ENCODE assay signal across 32 cellular contexts in the genomic region with DNA sequence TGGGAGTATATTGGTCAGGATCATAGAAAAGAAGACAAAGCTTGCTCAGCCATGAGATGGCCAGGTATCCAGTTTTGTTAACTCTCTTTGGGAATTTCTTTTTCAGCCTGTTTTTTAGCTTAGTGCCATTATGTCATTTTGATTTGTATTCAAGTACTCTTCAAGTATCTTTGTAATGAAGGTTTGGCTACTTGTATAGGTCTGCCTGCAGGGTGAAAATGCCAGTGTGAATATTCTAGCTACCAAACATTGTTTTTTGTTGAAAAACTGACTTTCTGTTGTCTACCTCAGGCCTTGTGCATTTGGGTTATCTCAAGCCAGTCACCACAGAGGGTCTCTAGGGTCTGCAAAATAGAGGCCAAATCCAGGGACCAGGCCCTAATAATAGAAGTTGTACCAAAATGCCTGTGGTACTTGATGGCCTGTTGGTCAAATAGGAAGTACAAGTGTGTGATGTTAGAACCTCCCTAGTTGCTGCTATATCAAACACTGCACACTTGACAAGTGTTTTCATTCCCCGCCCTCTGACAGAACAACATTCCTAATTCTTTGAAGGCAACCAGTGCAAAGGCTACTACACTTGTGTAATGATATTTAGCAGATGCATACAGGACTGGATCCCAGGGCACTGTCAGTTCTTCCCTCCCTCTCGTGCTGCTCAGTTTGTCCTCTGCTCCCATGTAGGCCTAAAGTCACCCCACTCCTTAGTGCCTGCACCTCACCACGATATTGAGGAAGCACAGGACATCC.
"Had no signal": no experiment of that assay in that cellular context is flagged by ENCODE, and none has a peak within 500 bp of the region (broad histone marks: within the 10 kb centered on the region; RNA-seq: fewer than 3 reads in every experiment).

No MANE protein-coding gene starts in this region.

- H3K27me3 Mint-ChIP-seq: activated CD4-positive, alpha-beta memory T cell treated with anti-CD3 and anti-CD28 coated beads for 36 hours; activated naive CD8-positive, alpha-beta T cell treated with anti-CD3 and anti-CD28 coated beads for 36 hours; naive B cell; stimulated activated naive B cell treated with anti-CD40 and anti-IgM and Interleukin-4, amounts not matched to agents 10 μg/mL and 1 μg/mL and 100 μg/mL, for 72 hours had no signal

- H2AFZ ChIP-seq: hepatocyte had no signal

- H3K27ac Mint-ChIP-seq: activated CD4-positive, alpha-beta memory T cell treated with anti-CD3 and anti-CD28 coated beads for 36 hours; activated CD4-positive, alpha-beta T cell treated with anti-CD3 and anti-CD28 coated beads, Interleukin-2, amount 10 ng/mL, durations not matched to agents 24 days and 14 days; activated naive CD4-positive, alpha-beta T cell treated with anti-CD3 and anti-CD28 coated beads for 36 hours; activated naive CD8-positive, alpha-beta T cell treated with anti-CD3 and anti-CD28 coated beads for 36 hours; activated T-helper 1 cell treated with anti-CD3 and anti-CD28 coated beads, Interleukin-12 subunit alpha, Interleukin-12 subunit beta, Interleukin-2, Interleukin-4 antibody, amounts not matched to agents 30 ng/mL and 10 ng/mL and 1 ng/mL, durations not matched to agents 14 hours and 24 hours and 36 hours; stimulated activated naive B cell treated with anti-CD40 and anti-IgM and Interleukin-4, amounts not matched to agents 10 μg/mL and 1 μg/mL and 100 μg/mL, for 72 hours; T-helper 1 cell treated with Interleukin-12 subunit alpha and Interleukin-12 subunit beta and Interleukin-4 antibody, amounts not matched to agents 30 μg/mL and 1 μg/mL, for 36 hours had no signal

- H3K27me3 ChIP-seq: adrenal gland, body of pancreas, dorsolateral prefrontal cortex, hepatocyte, ovary, stomach, suprapubic skin, tibial artery, vagina had no signal

- H3K36me3 ChIP-seq: ovary, prostate gland had no signal

- H3K4me2 ChIP-seq: hepatocyte had no signal

- H3K4me1 ChIP-seq: adrenal gland, body of pancreas, stomach, suprapubic skin, tibial artery, vagina had no signal

- H3K9me3 ChIP-seq: adrenal gland, ovary, prostate gland had no signal

- H3K27ac ChIP-seq: adrenal gland, body of pancreas, coronary artery, dorsolateral prefrontal cortex, hepatocyte, ovary, prostate gland, stomach, suprapubic skin, tibial artery, vagina had no signal

- H3K4me3 ChIP-seq: adrenal gland, body of pancreas, coronary artery, dorsolateral prefrontal cortex, hepatocyte, ovary, prostate gland, stomach, suprapubic skin, tibial artery, vagina had no signal

- ATAC-seq: body of pancreas; stimulated activated naive B cell treated with anti-CD40 and anti-IgM and Interleukin-4, amounts not matched to agents 10 μg/mL and 1 μg/mL and 100 μg/mL, for 72 hours had no signal

- FAIRE-seq: frontal cortex, keratinocyte had no signal

- H3K4me1 Mint-ChIP-seq: activated CD4-positive, alpha-beta T cell treated with anti-CD3 and anti-CD28 coated beads, Interleukin-2, amount 10 ng/mL, durations not matched to agents 24 days and 14 days; activated naive CD8-positive, alpha-beta T cell treated with anti-CD3 and anti-CD28 coated beads for 36 hours; stimulated activated naive B cell treated with anti-CD40 and anti-IgM and Interleukin-4, amounts not matched to agents 10 μg/mL and 1 μg/mL and 100 μg/mL, for 72 hours had no signal

- DNase-seq: activated CD4-positive, alpha-beta memory T cell treated with anti-CD3 and anti-CD28 coated beads for 36 hours; activated CD4-positive, alpha-beta T cell treated with anti-CD3 and anti-CD28 coated beads, Interleukin-2, amount 10 ng/mL, durations not matched to agents 24 days and 14 days; activated CD4-positive, CD25-positive, alpha-beta regulatory T cell treated with anti-CD3 and anti-CD28 coated beads, Interleukin-2, amount 50 U/mL, for 72 hours; activated CD8-positive, alpha-beta memory T cell treated with anti-CD3 and anti-CD28 coated beads, Interleukin-2, amount 50 U/mL, for 4 hours; activated effector memory CD4-positive, alpha-beta T cell treated with anti-CD3 and anti-CD28 coated beads, Interleukin-2, amount 50 U/mL, for 16 hours; activated naive CD4-positive, alpha-beta T cell treated with anti-CD3 and anti-CD28 coated beads for 36 hours; activated naive CD8-positive, alpha-beta T cell treated with anti-CD3 and anti-CD28 coated beads for 36 hours; activated T-cell treated with anti-CD3 and anti-CD28 coated beads, Interleukin-2, amount 50 U/mL, for 1 hour; adrenal gland; aorta; body of pancreas; dorsolateral prefrontal cortex; effector memory CD4-positive, alpha-beta T cell; naive B cell; ovary; retina; stimulated activated CD4-positive, alpha-beta T cell treated with anti-CD3 and anti-CD28 coated beads, Interleukin-15, amount 100 ng/mL, for 24 hours; stimulated activated CD4-positive, alpha-beta T cell treated with anti-CD3 and anti-CD28 coated beads, Interleukin-2, amount 100 ng/mL, for 24 hours; stimulated activated naive B cell treated with anti-CD40 and anti-IgM and Interleukin-4, amounts not matched to agents 10 μg/mL and 1 μg/mL and 100 μg/mL, for 72 hours; stomach; SW 1271; T1000; tibial artery had no signal

- H3K4me3 Mint-ChIP-seq: activated CD4-positive, alpha-beta memory T cell treated with anti-CD3 and anti-CD28 coated beads for 36 hours; activated CD4-positive, alpha-beta T cell treated with anti-CD3 and anti-CD28 coated beads, Interleukin-2, amount 10 ng/mL, durations not matched to agents 24 days and 14 days; activated naive CD4-positive, alpha-beta T cell treated with anti-CD3 and anti-CD28 coated beads for 36 hours; activated naive CD8-positive, alpha-beta T cell treated with anti-CD3 and anti-CD28 coated beads for 36 hours; activated T-helper 1 cell treated with anti-CD3 and anti-CD28 coated beads, Interleukin-12 subunit alpha, Interleukin-12 subunit beta, Interleukin-2, Interleukin-4 antibody, amounts not matched to agents 30 ng/mL and 10 ng/mL and 1 ng/mL, durations not matched to agents 14 hours and 24 hours and 36 hours; stimulated activated naive B cell treated with anti-CD40 and anti-IgM and Interleukin-4, amounts not matched to agents 10 μg/mL and 1 μg/mL and 100 μg/mL, for 72 hours; T-helper 1 cell treated with Interleukin-12 subunit alpha and Interleukin-12 subunit beta and Interleukin-4 antibody, amounts not matched to agents 30 μg/mL and 1 μg/mL, for 36 hours had no signal

- H3K79me2 ChIP-seq: hepatocyte had no signal
